8 cellular contexts compared by ENCODE assay signal in the genomic region with DNA sequence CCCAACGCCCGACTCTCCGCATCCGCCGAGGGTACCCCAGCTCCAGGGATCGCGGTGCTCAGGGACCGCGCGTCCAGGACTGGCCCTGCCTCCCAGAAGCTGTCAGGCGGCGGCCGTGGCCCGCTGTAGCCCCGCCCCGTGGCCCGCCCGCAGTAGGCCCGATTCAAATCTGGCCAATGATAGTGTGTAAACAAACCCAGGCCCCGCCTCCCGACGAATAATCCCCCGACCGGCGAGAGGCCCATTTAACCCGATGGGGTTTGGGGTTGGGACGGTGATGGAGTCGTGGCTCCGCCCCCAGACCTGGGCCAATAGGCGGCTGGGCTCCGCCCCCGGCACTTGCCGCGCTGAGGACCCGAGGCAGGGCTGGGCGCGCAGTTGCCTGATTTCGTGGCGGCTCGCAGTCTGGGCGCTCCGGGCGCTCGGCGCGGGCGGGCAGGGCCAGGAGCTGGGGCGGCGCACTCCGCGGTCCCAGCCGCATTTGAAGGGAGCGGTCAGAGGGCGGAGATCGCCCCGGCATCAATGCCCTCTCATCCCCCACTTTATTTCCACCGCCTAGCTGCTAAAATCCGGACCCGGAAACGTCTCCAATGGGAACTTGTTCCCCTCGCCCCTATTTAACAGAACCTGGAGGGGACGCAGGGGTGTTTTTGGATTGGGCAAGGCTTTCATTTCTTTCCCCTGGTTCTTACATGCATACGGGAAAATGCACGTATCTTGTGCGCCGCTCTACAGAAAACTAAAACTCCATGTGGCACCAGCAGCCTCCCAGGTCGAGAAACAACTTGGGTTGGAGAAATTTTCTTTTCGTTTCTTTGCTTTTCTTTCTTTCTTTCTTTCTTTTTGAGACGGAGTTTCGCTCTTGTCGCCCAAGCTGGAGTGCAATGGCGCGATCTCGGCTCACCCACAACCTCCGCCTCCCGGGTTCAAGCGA. TPM values are rescaled to one million over a fixed set of nuclear protein-coding genes. Genes with fewer than 3 reads are reported as not detected.
A peak's percentile ranks its signal among the peaks of the same experiment; 100 is the strongest.
DNase-seq lines count a peak whose midpoint lies in the region; ATAC-seq, FAIRE-seq and TF ChIP-seq lines count a peak whose summit lies in the region.

No MANE protein-coding gene starts in this region.

- POLR2A ChIA-PET in Caco-2 (lab: Charles Lee) = interaction anchor here (0.7 to 2.8 kb wide), 9 partner anchors 8 to 705 kb away, joined by 3 to 23 read pairs (median 4); no protein-coding TSS in a partner anchor

- no peaks in the 10 kb centered on the region for H3K36me3 ChIP-seq in Caco-2 (ENCODE audit: control insufficient read depth, insufficient read depth, low read length)
- H3K36me3 ChIP-seq in endocrine pancreas (ENCODE audit: control insufficient read depth, insufficient read depth, low read length) = no peaks in the 10 kb centered on the region
- no peaks in the 10 kb centered on the region for H3K36me3 ChIP-seq in mesendoderm (ENCODE audit: control insufficient read depth, insufficient read depth, low read length)

- H3K79me2 ChIP-seq in mesendoderm (ENCODE audit: control insufficient read depth, insufficient read depth, low read length) = no peaks in the 10 kb centered on the region

- H3K4ac ChIP-seq in mesendoderm (ENCODE audit: low read depth, low read length) = no peak overlapping the region

- H4K8ac ChIP-seq in mesendoderm (ENCODE audit: low read depth, low read length) = no peak overlapping the region

- H3K9me3 ChIP-seq in Caco-2 (no peaks in the 10 kb centered on the region), endocrine pancreas (ENCODE audit: control insufficient read depth, low read length) (no peaks in the 10 kb centered on the region)

- intact Hi-C loops in Caco-2 (cut with micrococcal nuclease; ENCODE audit: unreplicated experiment) = loop anchor here (1.0 to 5.0 kb wide), 6 partner anchors 8 to 163 kb away; partner anchors contain the start of gene NAPA

- no peak overlapping the region for H2BK15ac ChIP-seq in mesendoderm (replicated peaks; ENCODE audit: low read depth)

- DNase-seq in Caco-2 (peak; percentile 100), HTR-8/SVneo (ENCODE audit: insufficient read length, low spot score) (peak; percentile 98), NOMO-1 treated with DMSO at 0.1 percent for 48 hours (lab: John Stamatoyannopoulos, UW; ENCODE audit: unreplicated experiment) (peak; percentile 98), mesendoderm (peak; percentile 100)
- DNase-seq in activated CD8-positive, alpha-beta memory T cell treated with anti-CD3 and anti-CD28 coated beads, Interleukin-2, amount 10 ng/mL, durations not matched to agents 7 days and 5 days = peak; percentile 100
- peak; percentile 98 for DNase-seq in stimulated activated CD8-positive, alpha-beta memory T cell treated with anti-CD3 and anti-CD28 coated beads, Interleukin-12 subunit alpha, Interleukin-12 subunit beta, amount 100 ng/mL, for 4 hours (ENCODE audit: low read depth)

- TF ChIP-seq CTCF in Caco-2 (IDR thresholded peaks at IDR 0.05; ENCODE audit: insufficient read depth in 1 of 2, low read depth in 1 of 2, low read length in 1 of 2, severe bottlenecking in 1 of 2, unreplicated experiment in 1 of 2) = no peak

- H3K36me3 Mint-ChIP-seq in Caco-2 (ENCODE audit: insufficient read depth, unreplicated experiment) = peaks cover 29% of the 10 kb centered on the region
- H3K36me3 Mint-ChIP-seq in activated CD8-positive, alpha-beta memory T cell treated with anti-CD3 and anti-CD28 coated beads, Interleukin-2, amount 10 ng/mL, durations not matched to agents 7 days and 5 days = peaks cover 1% of the 10 kb centered on the region

- no peaks in the 10 kb centered on the region for H3K79me1 ChIP-seq in mesendoderm (ENCODE audit: low read length)

- H3K4me1 ChIP-seq in Caco-2 (peaks cover 24% of the 10 kb centered on the region), endocrine pancreas (ENCODE audit: control insufficient read depth, insufficient read depth, low read length) (no peaks in the 10 kb centered on the region), mesendoderm (ENCODE audit: control insufficient read depth, low read depth, low read length) (no peaks in the 10 kb centered on the region)

- H3K4me3 Mint-ChIP-seq in Caco-2 (ENCODE audit: unreplicated experiment) = peak overlapping the region; percentile 77
- peak overlapping the region; percentile 78 for H3K4me3 Mint-ChIP-seq in activated CD8-positive, alpha-beta memory T cell treated with anti-CD3 and anti-CD28 coated beads, Interleukin-2, amount 10 ng/mL, durations not matched to agents 7 days and 5 days

- no peak overlapping the region for H2BK5ac ChIP-seq in mesendoderm (ENCODE audit: low read length)

- FAIRE-seq in HTR-8/SVneo (lab: Jason Lieb, UNC) = peak; percentile 71

- peak overlapping the region; percentile 95 for H3K18ac ChIP-seq in mesendoderm (ENCODE audit: low read length)

- peaks cover 21% of the 10 kb centered on the region for H3K4me1 Mint-ChIP-seq in Caco-2 (ENCODE audit: low read depth, unreplicated experiment)
- peaks cover 46% of the 10 kb centered on the region for H3K4me1 Mint-ChIP-seq in activated CD8-positive, alpha-beta memory T cell treated with anti-CD3 and anti-CD28 coated beads, Interleukin-2, amount 10 ng/mL, durations not matched to agents 7 days and 5 days

- H3K27ac Mint-ChIP-seq in Caco-2 (ENCODE audit: unreplicated experiment) = peak overlapping the region; percentile 87
- peak overlapping the region; percentile 91 for H3K27ac Mint-ChIP-seq in activated CD8-positive, alpha-beta memory T cell treated with anti-CD3 and anti-CD28 coated beads, Interleukin-2, amount 10 ng/mL, durations not matched to agents 7 days and 5 days

- H3K27me3 Mint-ChIP-seq in Caco-2 (ENCODE audit: insufficient read depth, unreplicated experiment) = no peaks in the 10 kb centered on the region
- peaks cover 4% of the 10 kb centered on the region for H3K27me3 Mint-ChIP-seq in activated CD8-positive, alpha-beta memory T cell treated with anti-CD3 and anti-CD28 coated beads, Interleukin-2, amount 10 ng/mL, durations not matched to agents 7 days and 5 days

- H3K9ac ChIP-seq in endocrine pancreas (ENCODE audit: control insufficient read depth, insufficient read depth, low read length) = peak overlapping the region; percentile 77
- peak overlapping the region; percentile 78 for H3K9ac ChIP-seq in mesendoderm (ENCODE audit: low read length)

- no CpG with 5 or more reads among the region's 77 CpGs for WGBS in mesendoderm (ENCODE audit: extremely low coverage, insufficient coverage, low lambda C conversion rate)

- H3K56ac ChIP-seq in mesendoderm (ENCODE audit: low read length) = peak overlapping the region; percentile 78

- H3K27me3 ChIP-seq in Caco-2 (replicated peaks; ENCODE audit: control insufficient read depth, insufficient read depth, low read length) (no peaks in the 10 kb centered on the region), endocrine pancreas (ENCODE audit: control insufficient read depth, insufficient read depth, low read length) (no peaks in the 10 kb centered on the region), mesendoderm (ENCODE audit: insufficient read depth, low read length, poor library complexity) (no peaks in the 10 kb centered on the region)

- peak overlapping the region; percentile 60 for H3K4me2 ChIP-seq in mesendoderm (ENCODE audit: low read length)

- no peak overlapping the region for H3K23ac ChIP-seq in mesendoderm (ENCODE audit: low read length)

- H2BK120ac ChIP-seq in mesendoderm (ENCODE audit: low read depth, low read length) = no peak overlapping the region

- peak overlapping the region; percentile 78 for H3K27ac ChIP-seq in mesendoderm (ENCODE audit: low read depth, low read length)

- TSS peak; percentile 93 for BruUV-seq in Caco-2 (replicated peaks; lab: Mats Ljungman, UMichigan)

- no peaks in the 10 kb centered on the region for H3K9me3 Mint-ChIP-seq in Caco-2 (ENCODE audit: unreplicated experiment)
- H3K9me3 Mint-ChIP-seq in activated CD8-positive, alpha-beta memory T cell treated with anti-CD3 and anti-CD28 coated beads, Interleukin-2, amount 10 ng/mL, durations not matched to agents 7 days and 5 days (ENCODE audit: low read depth) = no peaks in the 10 kb centered on the region

- H3K4me3 ChIP-seq in Caco-2 (ENCODE audit: low read depth, low read length) (peak overlapping the region; percentile 46), endocrine pancreas (ENCODE audit: control insufficient read depth, insufficient read depth, low read length) (peak overlapping the region; percentile 53), mesendoderm (ENCODE audit: low read length) (peak overlapping the region; percentile 25)

- H4K5ac ChIP-seq in mesendoderm (ENCODE audit: low read length) = no peak overlapping the region

- CTCF ChIA-PET in Caco-2 (lab: Charles Lee) = interaction anchor here (0.6 to 1.7 kb wide), 8 partner anchors 17 to 164 kb away, joined by 3 to 7 read pairs (median 4); partner anchors contain the start of gene NAPA
- CTCF ChIA-PET in activated CD8-positive, alpha-beta memory T cell treated with anti-CD3 and anti-CD28 coated beads, Interleukin-2, amount 10 ng/mL, durations not matched to agents 7 days and 5 days (lab: Charles Lee) = interaction anchor here (0.7 to 2.5 kb wide), 9 partner anchors 10 to 252 kb away, joined by 3 to 20 read pairs (median 4); partner anchors contain the start of genes KPTN and NAPA

- no peak overlapping the region for H2AK5ac ChIP-seq in mesendoderm (ENCODE audit: low read length)

- ATAC-seq in GM21381 (IDR thresholded peaks at IDR 0.05; ENCODE audit: unreplicated experiment) = peak; percentile 90
- ATAC-seq in activated CD8-positive, alpha-beta memory T cell treated with anti-CD3 and anti-CD28 coated beads, Interleukin-2, amount 10 ng/mL, durations not matched to agents 7 days and 5 days = peak; percentile 95

RNA-seq across cellular contexts. Expression of gene BICRA, which starts 8.4 kb away (rescaled TPM):
- 34.3 and 38.8 TPM in 2 replicates for total RNA-seq in Caco-2 (2022)
- total RNA-seq in activated CD8-positive, alpha-beta memory T cell treated with anti-CD3 and anti-CD28 coated beads, Interleukin-2, amount 10 ng/mL, durations not matched to agents 7 days and 5 days = 10 to 100 TPM; 16.6 to 20.7 TPM
- 13.5 TPM for polyA plus RNA-seq in mesendoderm (2013, experiment 1 of 2)
- polyA plus RNA-seq in mesendoderm (2013, experiment 2 of 2) = 13.0 TPM

RNA-seq across cellular contexts. Expression of gene ZNF541, which starts 27.6 kb away (rescaled TPM):
- not detected in 2 replicates for total RNA-seq in Caco-2 (2022)
- total RNA-seq in activated CD8-positive, alpha-beta memory T cell treated with anti-CD3 and anti-CD28 coated beads, Interleukin-2, amount 10 ng/mL, durations not matched to agents 7 days and 5 days = under 1 TPM; 0.32 to 0.40 TPM
- polyA plus RNA-seq in mesendoderm (2013, experiment 1 of 2) = 0.03 TPM
- 0.03 TPM for polyA plus RNA-seq in mesendoderm (2013, experiment 2 of 2)

Comparison
In these comparisons a context has a peak if more than half of its experiments do, and no peak if none do; other contexts are left out.
1. Peak in every context shown above with its lines: DNase-seq, ATAC-seq, H3K4me3 ChIP-seq and H3K27ac ChIP-seq.